Comparison of ENCODE assay signal across 27 cellular contexts in the genomic region with DNA sequence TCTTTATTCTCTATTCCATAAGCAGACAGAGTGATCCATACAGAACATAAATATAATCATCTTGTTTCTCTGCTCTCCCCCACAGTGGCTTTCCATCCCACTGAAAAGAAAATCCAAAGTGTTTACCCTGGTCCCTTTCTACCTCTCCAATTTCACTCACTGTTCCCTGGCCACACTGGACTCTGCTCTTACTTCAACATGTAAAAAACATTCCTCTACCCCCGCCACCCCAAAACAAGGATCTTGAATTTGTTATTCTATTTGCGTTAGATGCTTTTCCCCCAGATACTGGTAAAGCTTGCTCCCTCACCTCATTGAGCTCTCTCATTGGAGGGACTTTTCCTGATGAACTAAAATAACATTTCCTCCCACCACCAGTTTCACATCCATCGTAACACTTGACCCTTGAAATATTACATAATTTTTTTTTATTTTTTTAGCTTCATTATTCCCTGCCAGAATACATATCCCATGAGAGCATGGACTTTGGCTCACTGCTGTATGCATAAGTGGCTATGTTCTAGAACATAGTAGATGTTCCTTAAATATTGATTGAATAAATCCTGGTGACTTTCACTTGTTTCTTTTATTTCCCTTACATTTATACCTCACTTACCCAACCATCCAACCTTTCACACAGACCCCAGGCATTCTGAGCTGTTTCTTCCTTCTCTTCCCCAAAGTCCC.
"Had no signal": no experiment of that assay in that cellular context is flagged by ENCODE, and none has a peak within 500 bp of the region (broad histone marks: within the 10 kb centered on the region; RNA-seq: fewer than 3 reads in every experiment).

No MANE protein-coding gene starts in this region.

- H3K79me2 ChIP-seq: hepatocyte had no signal

- H3K27me3 ChIP-seq: heart right ventricle, hepatocyte, pancreas, sigmoid colon, spleen, suprapubic skin, tibial artery, upper lobe of right lung had no signal

- ATAC-seq: heart right ventricle; left ventricle myocardium superior; lower lobe of right lung; naive thymus-derived CD8-positive, alpha-beta T cell; pancreas; right cardiac atrium; stimulated activated effector memory CD8-positive, alpha-beta T cell treated with anti-CD3 and anti-CD28 coated beads, Interleukin-12 subunit alpha, Interleukin-12 subunit beta, amount 100 ng/mL, for 72 hours; upper lobe of right lung had no signal

- H3K27ac Mint-ChIP-seq: naive thymus-derived CD8-positive, alpha-beta T cell; nephron; stimulated activated effector memory CD8-positive, alpha-beta T cell treated with anti-CD3 and anti-CD28 coated beads, Interleukin-12 subunit alpha, Interleukin-12 subunit beta, amount 100 ng/mL, for 72 hours; stimulated activated naive CD8-positive, alpha-beta T cell treated with anti-CD3 and anti-CD28 coated beads, Interleukin-15, Interleukin-2, amounts not matched to agents 100 ng/mL and 50 ng/mL, for 24 hours had no signal

- H3K9me3 Mint-ChIP-seq: nephron; stimulated activated naive CD8-positive, alpha-beta T cell treated with anti-CD3 and anti-CD28 coated beads, Interleukin-15, Interleukin-2, amounts not matched to agents 100 ng/mL and 50 ng/mL, for 24 hours had no signal

- H3K4me3 ChIP-seq: heart right ventricle, hepatocyte, lower lobe of right lung, pancreas, prostate gland, sigmoid colon, spleen, suprapubic skin, thoracic aorta, tibial artery, upper lobe of right lung had no signal

- H3K9me3 ChIP-seq: lower lobe of right lung, pancreas, prostate gland, sigmoid colon, spleen, suprapubic skin, thoracic aorta, tibial artery, upper lobe of right lung had no signal

- H3K4me2 ChIP-seq: hepatocyte had no signal

- H3K27me3 Mint-ChIP-seq: stimulated activated naive CD8-positive, alpha-beta T cell treated with anti-CD3 and anti-CD28 coated beads, Interleukin-15, Interleukin-2, amounts not matched to agents 100 ng/mL and 50 ng/mL, for 24 hours had no signal

- H3K27ac ChIP-seq: heart right ventricle, hepatocyte, lower lobe of right lung, pancreas, prostate gland, sigmoid colon, spleen, suprapubic skin, thoracic aorta, tibial artery, upper lobe of right lung had no signal

- DNase-seq: heart right ventricle; islet precursor cell; left ventricle myocardium superior; lower lobe of right lung; mammary epithelial cell; mesenchymal stem cell; naive thymus-derived CD8-positive, alpha-beta T cell; nucleus accumbens; pancreas; posterior cingulate gyrus; retina; right cardiac atrium; sigmoid colon; small intestine; spleen; stimulated activated CD4-positive, alpha-beta T cell treated with anti-CD3 and anti-CD28 coated beads, Interleukin-4, amount 100 ng/mL, for 24 hours; stimulated activated naive CD4-positive, alpha-beta T cell; tibial artery; trophoblast cell; upper lobe of right lung had no signal

- H3K4me1 ChIP-seq: heart right ventricle, lower lobe of right lung, pancreas, prostate gland, sigmoid colon, spleen, suprapubic skin, tibial artery, upper lobe of right lung had no signal

- H3K36me3 ChIP-seq: heart right ventricle, lower lobe of right lung, pancreas, prostate gland, sigmoid colon, spleen, suprapubic skin, thoracic aorta, tibial artery, upper lobe of right lung had no signal

- H2AFZ ChIP-seq: hepatocyte had no signal

- H3K36me3 Mint-ChIP-seq: naive thymus-derived CD8-positive, alpha-beta T cell; stimulated activated effector memory CD8-positive, alpha-beta T cell treated with anti-CD3 and anti-CD28 coated beads, Interleukin-12 subunit alpha, Interleukin-12 subunit beta, amount 100 ng/mL, for 72 hours had no signal

- H3K4me1 Mint-ChIP-seq: naive thymus-derived CD8-positive, alpha-beta T cell; nephron; stimulated activated effector memory CD8-positive, alpha-beta T cell treated with anti-CD3 and anti-CD28 coated beads, Interleukin-12 subunit alpha, Interleukin-12 subunit beta, amount 100 ng/mL, for 72 hours had no signal

- H3K4me3 Mint-ChIP-seq: naive thymus-derived CD8-positive, alpha-beta T cell; nephron; stimulated activated effector memory CD8-positive, alpha-beta T cell treated with anti-CD3 and anti-CD28 coated beads, Interleukin-12 subunit alpha, Interleukin-12 subunit beta, amount 100 ng/mL, for 72 hours; stimulated activated naive CD8-positive, alpha-beta T cell treated with anti-CD3 and anti-CD28 coated beads, Interleukin-15, Interleukin-2, amounts not matched to agents 100 ng/mL and 50 ng/mL, for 24 hours had no signal
